In the genomic region with DNA sequence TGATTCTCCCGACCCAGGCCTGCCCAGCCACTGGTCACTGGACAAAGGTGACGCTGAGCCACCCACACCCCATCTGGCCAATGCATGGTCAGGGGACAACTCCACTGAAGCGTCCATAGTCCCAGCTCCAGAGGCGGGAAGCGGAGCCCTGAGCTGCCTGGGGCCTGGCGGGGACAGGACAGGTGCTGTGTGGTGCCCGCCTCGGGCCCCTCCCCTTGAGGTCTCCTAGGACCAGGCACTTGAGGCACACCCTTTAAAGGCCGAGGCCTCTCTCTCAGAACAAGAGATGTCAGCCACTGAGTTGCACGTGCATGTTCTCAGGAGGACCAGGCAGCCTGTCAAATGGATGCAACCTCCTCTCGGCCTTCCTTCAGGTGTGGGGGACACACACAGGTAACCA, we compare ENCODE assay signal across 20 cellular contexts. TPM values are rescaled to one million over a fixed set of nuclear protein-coding genes. Genes with fewer than 3 reads are reported as not detected.
A peak's percentile ranks its signal among the peaks of the same experiment; 100 is the strongest.
DNase-seq lines count a peak whose midpoint lies in the region; ATAC-seq lines count a peak whose summit lies in the region.
"Had no signal": no experiment of that assay in that cellular context is flagged by ENCODE, and none has a peak within 500 bp of the region (broad histone marks: within the 10 kb centered on the region; RNA-seq: fewer than 3 reads in every experiment).

No MANE protein-coding gene starts in this region.

- H3K4me1 Mint-ChIP-seq in effector memory CD8-positive, alpha-beta T cell (ENCODE audit: low read depth in 2 of 2): no peaks in the 10 kb centered on the region
- H3K4me1 Mint-ChIP-seq: CD4-positive, alpha-beta memory T cell had no signal

- intact Hi-C loops in sciatic nerve (cut with DNase I): no loop called here

- peak; percentile 52 for DNase-seq in activated effector memory CD4-positive, alpha-beta T cell treated with anti-CD3 and anti-CD28 coated beads, Interleukin-2, amount 50 U/mL, for 16 hours
- no peak for DNase-seq in activated effector memory CD4-positive, alpha-beta T cell treated with Interleukin-2 at 50 U/mL for 16 hours
- peak; percentile 32 for DNase-seq in ecto neural progenitor cell (ENCODE audit: low spot score)
- peak; percentile 26 for DNase-seq in sciatic nerve (ENCODE audit: low spot score)
- no peak for DNase-seq in effector memory CD8-positive, alpha-beta T cell
- DNase-seq in kidney tubule cell (ENCODE audit: low spot score): no peak
- DNase-seq in stimulated activated CD4-positive, alpha-beta T cell treated with anti-CD3 and anti-CD28 coated beads, Interleukin-12 subunit alpha, Interleukin-12 subunit beta, amount 100 ng/mL, for 4 hours: no peak
- DNase-seq: Calu3; CD4-positive, alpha-beta memory T cell; GF-D8; Kasumi-1; MG63; NCI-H1048; NCI-H1436; NCI-H2081; NCI-H446 treated with DMSO at 0.1 percent for 48 hours; NCI-H748 treated with DMSO at 0.1 percent for 48 hours; NK-92 treated with Interleukin-12 subunit alpha and Interleukin-12 subunit beta, amount 100 ng/mL, for 24 hours; Right ventricle myocardium superior had no signal

- ATAC-seq in sciatic nerve: no peak
- ATAC-seq in effector memory CD8-positive, alpha-beta T cell (replicated peaks): no peak
- no peak for ATAC-seq in GM18520 (IDR thresholded peaks at IDR 0.05; ENCODE audit: unreplicated experiment)

- peaks cover 0 to 19% of the 10 kb centered on the region in 2 donors for H3K27me3 Mint-ChIP-seq in effector memory CD8-positive, alpha-beta T cell
- H3K27me3 Mint-ChIP-seq: CD4-positive, alpha-beta memory T cell had no signal

- no peaks in the 10 kb centered on the region for H3K36me3 Mint-ChIP-seq in effector memory CD8-positive, alpha-beta T cell (ENCODE audit: insufficient read depth)
- H3K36me3 Mint-ChIP-seq: CD4-positive, alpha-beta memory T cell had no signal

- H3K9me3 Mint-ChIP-seq in effector memory CD8-positive, alpha-beta T cell: peaks cover 0 to 2% of the 10 kb centered on the region in 2 donors
- H3K9me3 Mint-ChIP-seq: CD4-positive, alpha-beta memory T cell had no signal

- no peak overlapping the region for H3K4me3 Mint-ChIP-seq in effector memory CD8-positive, alpha-beta T cell
- H3K4me3 Mint-ChIP-seq: CD4-positive, alpha-beta memory T cell had no signal

- H3K27ac Mint-ChIP-seq in effector memory CD8-positive, alpha-beta T cell: no peak overlapping the region
- H3K27ac Mint-ChIP-seq: CD4-positive, alpha-beta memory T cell had no signal

RNA-seq across cellular contexts. Expression of gene PPP2R2D, which starts 52.5 kb away (rescaled TPM):
- total RNA-seq in sciatic nerve: 30.1 TPM

Comparison
In these comparisons a context has a peak if more than half of its experiments do, and no peak if none do; other contexts are left out.
1. DNase-seq: peak in activated effector memory CD4-positive, alpha-beta T cell treated with anti-CD3 and anti-CD28 coated beads, Interleukin-2, amount 50 U/mL, for 16 hours (single experiment), ecto neural progenitor cell (single experiment) and sciatic nerve (single experiment); none in activated effector memory CD4-positive, alpha-beta T cell treated with Interleukin-2 at 50 U/mL for 16 hours (single experiment), effector memory CD8-positive, alpha-beta T cell (0 of 3), kidney tubule cell (single experiment) and stimulated activated CD4-positive, alpha-beta T cell treated with anti-CD3 and anti-CD28 coated beads, Interleukin-12 subunit alpha, Interleukin-12 subunit beta, amount 100 ng/mL, for 4 hours (single experiment).